ENCODE assay signal across 16 cellular contexts in genomic region chr17:7742729-7743128, GRCh38. TPM values are rescaled to one million over a fixed set of nuclear protein-coding genes. Genes with fewer than 3 reads are reported as not detected.
"Had no signal": no experiment of that assay in that cellular context is flagged by ENCODE, and none has a peak within 500 bp of the region (broad histone marks: within the 10 kb centered on the region; RNA-seq: fewer than 3 reads in every experiment).

No MANE protein-coding gene starts in this region.

- H3K27me3 ChIP-seq: upper lobe of left lung had no signal

- H3K27ac ChIP-seq: epithelial cell of prostate, esophagus muscularis mucosa, gastrocnemius medialis, heart right ventricle, neutrophil, spleen, tibial artery, upper lobe of left lung had no signal

- H3K9me3 ChIP-seq: esophagus muscularis mucosa, gastrocnemius medialis, heart right ventricle, neutrophil, spleen, tibial artery, upper lobe of left lung had no signal

- H3K36me3 ChIP-seq: esophagus muscularis mucosa, gastrocnemius medialis, heart right ventricle, neutrophil, spleen, tibial artery, upper lobe of left lung had no signal

- H3K4me1 ChIP-seq: esophagus muscularis mucosa, gastrocnemius medialis, tibial artery had no signal

- H3K4me3 ChIP-seq: esophagus muscularis mucosa, gastrocnemius medialis, heart right ventricle, spleen, tibial artery, upper lobe of left lung had no signal

- DNase-seq: effector memory CD4-positive, alpha-beta T cell; gastrocnemius medialis; heart right ventricle; kidney glomerular epithelial cell; naive B cell; spleen; stimulated activated CD4-positive, alpha-beta T cell treated with anti-CD3 and anti-CD28 coated beads, Interleukin-15, amount 100 ng/mL, for 24 hours; stimulated activated CD4-positive, alpha-beta T cell treated with anti-CD3 and anti-CD28 coated beads, Interleukin-1b, Interleukin-23, amount 100 ng/mL, for 48 hours; stimulated activated CD4-positive, alpha-beta T cell treated with anti-CD3 and anti-CD28 coated beads, Interleukin-4, amount 100 ng/mL, for 24 hours; tibial artery; upper lobe of left lung had no signal

- FAIRE-seq: endometrium, islet of Langerhans had no signal

RNA-seq across cellular contexts. Expression of gene DNAH2, which starts 25.2 kb away (rescaled TPM):
- total RNA-seq: gastrocnemius medialis had no signal
